In the genomic region with DNA sequence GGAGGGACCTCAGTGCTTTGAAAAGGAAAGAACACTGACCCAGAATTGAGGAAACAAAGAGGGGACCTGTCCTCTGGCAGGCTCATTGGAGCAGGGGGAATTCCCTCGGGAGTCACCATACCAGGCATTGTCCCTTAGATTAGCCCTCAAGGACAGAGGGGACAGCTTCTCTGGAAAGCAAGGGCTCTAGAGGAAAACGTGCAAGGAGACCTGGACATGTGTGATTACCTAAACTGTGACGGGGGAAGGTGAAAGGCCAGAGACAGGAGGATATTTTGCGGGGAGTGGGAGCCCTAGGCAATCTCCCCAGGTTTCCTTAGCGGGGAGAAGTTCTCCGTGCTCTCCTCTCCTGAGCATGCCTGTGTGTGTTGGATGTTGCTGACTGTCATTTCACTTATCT, we compare ENCODE assay signal across 1 cellular context.
A peak's percentile ranks its signal among the peaks of the same experiment; 100 is the strongest.
TF ChIP-seq lines count a peak whose summit lies in the region.

No MANE protein-coding gene starts in this region.

TF ChIP-seq in K562, 482 proteins besides CTCF, POLR2A, EP300 and RAD21:
- TF ChIP-seq ETV1 (tag; conservative IDR thresholded peaks at IDR 0.05; ENCODE audit: low read depth) (no peak), USF2 (CRISPR knock-in tag; IDR thresholded peaks at IDR 0.05) (no peak), NRF1 (conservative IDR thresholded peaks at IDR 0.05 in 1 of 2, IDR thresholded peaks at IDR 0.05 in 1 of 2) (peak; percentile 48 to 65), NR2F6 (CRISPR knock-in tag; IDR thresholded peaks at IDR 0.05) (no peak), C11orf30 (IDR thresholded peaks at IDR 0.05; ENCODE audit: low read depth) (0 out of 2 replicates have a peak, but pooled peaks have one; percentile 6)
